1 cellular context compared by ENCODE assay signal in genomic region chr7:2558620-2559282, GRCh38.
TF ChIP-seq lines count a peak whose summit lies in the region.

TSS of gene IQCE (plus strand) at chr7:2558979. CDS start at chr7:2559182, 203 bp downstream.

TF ChIP-seq in HepG2, 621 proteins besides CTCF, POLR2A, EP300 and RAD21 (continued from another document and continues in another):
- TF ChIP-seq NFAT5 (CRISPR knock-in tag; IDR thresholded peaks at IDR 0.05): no peak
- no peak for TF ChIP-seq SUZ12 (IDR thresholded peaks at IDR 0.05; ENCODE audit: low read depth, low read length)
- no peak for TF ChIP-seq ZBTB25 (CRISPR knock-in tag; IDR thresholded peaks at IDR 0.05)
- TF ChIP-seq NFRKB (IDR thresholded peaks at IDR 0.05): no peak
- no peak for TF ChIP-seq ZNF629 (CRISPR knock-in tag; conservative IDR thresholded peaks at IDR 0.05)
- no peak for TF ChIP-seq NCOA1 (CRISPR knock-in tag; IDR thresholded peaks at IDR 0.05)
- TF ChIP-seq TAF15 (IDR thresholded peaks at IDR 0.05; ENCODE audit: low read depth, low read length, poor library complexity, severe bottlenecking): no peak
- TF ChIP-seq ZNF256 (CRISPR knock-in tag; conservative IDR thresholded peaks at IDR 0.05): no peak
- TF ChIP-seq ZBTB39 (CRISPR knock-in tag; IDR thresholded peaks at IDR 0.05): no peak
- TF ChIP-seq DMTF1 (CRISPR knock-in tag; IDR thresholded peaks at IDR 0.05): no peak
- no peak for TF ChIP-seq ZNF644 (CRISPR knock-in tag; IDR thresholded peaks at IDR 0.05; ENCODE audit: low read depth)
- TF ChIP-seq POGK (CRISPR knock-in tag; conservative IDR thresholded peaks at IDR 0.05): no peak; the same call in 1 of the 2 replicates
- no peak for TF ChIP-seq ZNF446 (CRISPR knock-in tag; IDR thresholded peaks at IDR 0.05)
- TF ChIP-seq NFYC (CRISPR knock-in tag; IDR thresholded peaks at IDR 0.05): no peak
- peak; percentile 70 for TF ChIP-seq CCDC6 (CRISPR knock-in tag; IDR thresholded peaks at IDR 0.05)
- TF ChIP-seq ZNF569 (CRISPR knock-in tag; IDR thresholded peaks at IDR 0.05; ENCODE audit: borderline replicate concordance): no peak
- TF ChIP-seq CREB3 (CRISPR knock-in tag; IDR thresholded peaks at IDR 0.05): no peak
- peak; percentile 29 for TF ChIP-seq ASH2L (IDR thresholded peaks at IDR 0.05; ENCODE audit: insufficient read length, low read depth, low read length)
- TF ChIP-seq FOXJ3 (CRISPR knock-in tag; IDR thresholded peaks at IDR 0.05; ENCODE audit: borderline replicate concordance): 0 out of 2 replicates have a peak, but pooled peaks have one; percentile 33
- no peak; the same call in 1 of the 2 replicates for TF ChIP-seq TFDP2 (CRISPR knock-in tag; IDR thresholded peaks at IDR 0.05)
- no peak for TF ChIP-seq SRSF4 (IDR thresholded peaks at IDR 0.05; ENCODE audit: low read depth, low read length, poor library complexity, severe bottlenecking)
- no peak for TF ChIP-seq ZNF674 (CRISPR knock-in tag; IDR thresholded peaks at IDR 0.05; ENCODE audit: low read depth)
- TF ChIP-seq ZNF513 (CRISPR knock-in tag; conservative IDR thresholded peaks at IDR 0.05): no peak
- no peak for TF ChIP-seq ZNF234 (CRISPR knock-in tag; conservative IDR thresholded peaks at IDR 0.05)
- TF ChIP-seq CBFB (CRISPR knock-in tag; IDR thresholded peaks at IDR 0.05): no peak
- peak; percentile 95 for TF ChIP-seq ARID4A (CRISPR knock-in tag; IDR thresholded peaks at IDR 0.05; ENCODE audit: borderline replicate concordance)
- TF ChIP-seq GATAD2A (CRISPR knock-in tag; IDR thresholded peaks at IDR 0.05): no peak
- TF ChIP-seq ZNF292 (CRISPR knock-in tag; IDR thresholded peaks at IDR 0.05; ENCODE audit: borderline replicate concordance, low read depth): no peak
- TF ChIP-seq HINFP (CRISPR knock-in tag; IDR thresholded peaks at IDR 0.05; ENCODE audit: low read depth): no peak
- no peak for TF ChIP-seq REXO4 (CRISPR knock-in tag; IDR thresholded peaks at IDR 0.05; ENCODE audit: borderline replicate concordance)
- no peak for TF ChIP-seq ZNF616 (CRISPR knock-in tag; IDR thresholded peaks at IDR 0.05; ENCODE audit: low read depth)
- TF ChIP-seq GPN1 (CRISPR knock-in tag; IDR thresholded peaks at IDR 0.05; ENCODE audit: borderline replicate concordance): no peak
- TF ChIP-seq KDM2A (CRISPR knock-in tag; IDR thresholded peaks at IDR 0.05; ENCODE audit: borderline replicate concordance, low read depth): peak; percentile 37; the same call in 1 of the 2 replicates
